1 cellular context compared by ENCODE assay signal in genomic region chr6:8905647-8906231, GRCh38.
TF ChIP-seq lines count a peak whose summit lies in the region.

No MANE protein-coding gene starts in this region.

TF ChIP-seq in GM23338, 12 proteins besides CTCF, POLR2A, EP300 and RAD21:
- TF ChIP-seq ZNF462 (CRISPR knock-in tag; IDR thresholded peaks at IDR 0.05), result no peak
- no peak for TF ChIP-seq ZNF331 (CRISPR knock-in tag; IDR thresholded peaks at IDR 0.05; ENCODE audit: low read depth)
- TF ChIP-seq EZH2 (IDR thresholded peaks at IDR 0.05; ENCODE audit: low read depth, unreplicated experiment), result no peak
- TF ChIP-seq JUNB (IDR thresholded peaks at IDR 0.05; ENCODE audit: unreplicated experiment), result no peak
- TF ChIP-seq STAT1 (IDR thresholded peaks at IDR 0.05; ENCODE audit: unreplicated experiment), result no peak
- TF ChIP-seq ETS1 (IDR thresholded peaks at IDR 0.05), result no peak
- no peak for TF ChIP-seq ZNF114 (CRISPR knock-in tag; IDR thresholded peaks at IDR 0.05)
- TF ChIP-seq EZH2phosphoT487 (IDR thresholded peaks at IDR 0.05; ENCODE audit: unreplicated experiment), result no peak
